In the genomic region with DNA sequence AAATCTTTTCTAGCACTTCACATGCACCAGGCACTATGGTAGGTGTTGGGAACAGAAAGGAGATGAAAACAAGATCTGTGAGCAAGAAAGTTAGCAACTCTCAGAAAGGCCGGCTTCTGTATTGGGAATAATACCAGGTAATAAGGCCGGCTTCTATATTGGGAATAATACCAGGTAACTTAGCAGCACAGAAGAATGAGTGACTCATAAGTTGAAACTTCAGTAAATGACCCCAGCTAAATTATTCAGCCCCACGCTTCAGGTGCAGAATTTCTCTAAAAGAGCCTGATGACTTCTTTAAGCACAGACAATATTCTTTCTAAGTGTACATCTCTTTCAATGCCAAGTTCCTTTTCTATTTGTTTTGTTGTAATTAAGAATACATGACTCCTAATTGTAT, we compare ENCODE assay signal across 31 cellular contexts.
"Had no signal": no experiment of that assay in that cellular context is flagged by ENCODE, and none has a peak within 500 bp of the region (broad histone marks: within the 10 kb centered on the region; RNA-seq: fewer than 3 reads in every experiment).

No MANE protein-coding gene starts in this region.

- H3K27ac ChIP-seq: adrenal gland, ascending aorta, breast epithelium, cardiac muscle cell, colonic mucosa, epithelial cell of prostate, esophagus squamous epithelium, gastroesophageal sphincter had no signal

- FAIRE-seq: endometrium, endothelial cell of umbilical vein had no signal

- H3K4me1 ChIP-seq: adrenal gland, ascending aorta, breast epithelium, colonic mucosa, esophagus squamous epithelium, gastroesophageal sphincter had no signal

- H3K27me3 ChIP-seq: adrenal gland, ascending aorta, breast epithelium, cardiac muscle cell, colonic mucosa, esophagus squamous epithelium had no signal

- H3K4me3 ChIP-seq: adrenal gland, ascending aorta, breast epithelium, cardiac muscle cell, colonic mucosa, esophagus squamous epithelium, gastroesophageal sphincter had no signal

- ATAC-seq: activated CD4-positive, alpha-beta T cell treated with anti-CD3 and anti-CD28 coated beads for 36 hours; activated CD8-positive, alpha-beta memory T cell treated with anti-CD3 and anti-CD28 coated beads, Interleukin-2, amount 10 ng/mL, durations not matched to agents 7 days and 5 days; activated CD8-positive, alpha-beta T cell treated with anti-CD3 and anti-CD28 coated beads, Interleukin-2, amount 10 ng/mL, durations not matched to agents 7 days and 5 days; activated naive CD8-positive, alpha-beta T cell treated with anti-CD3 and anti-CD28 coated beads, Interleukin-2, amount 50 U/mL, for 24 hours; gastroesophageal sphincter; T-helper 17 cell had no signal

- H3K9me3 ChIP-seq: adrenal gland, ascending aorta, breast epithelium, colonic mucosa, esophagus squamous epithelium, gastroesophageal sphincter had no signal

- DNase-seq: activated CD4-positive, alpha-beta memory T cell treated with anti-CD3 and anti-CD28 coated beads for 36 hours; activated CD4-positive, alpha-beta T cell treated with anti-CD3 and anti-CD28 coated beads for 36 hours; activated CD4-positive, alpha-beta T cell treated with anti-CD3 and anti-CD28 coated beads, Interleukin-2, amount 10 ng/mL, durations not matched to agents 24 days and 14 days; activated CD4-positive, CD25-positive, alpha-beta regulatory T cell; activated CD4-positive, CD25-positive, alpha-beta regulatory T cell treated with anti-CD3 and anti-CD28 coated beads, Interleukin-2, amount 50 U/mL, for 72 hours; activated CD8-positive, alpha-beta memory T cell treated with anti-CD3 and anti-CD28 coated beads, Interleukin-2, amount 10 ng/mL, durations not matched to agents 7 days and 5 days; activated CD8-positive, alpha-beta memory T cell treated with anti-CD3 and anti-CD28 coated beads, Interleukin-2, amount 50 U/mL, for 4 hours; activated CD8-positive, alpha-beta T cell treated with anti-CD3 and anti-CD28 coated beads, Interleukin-2, amount 10 ng/mL, durations not matched to agents 7 days and 5 days; activated effector memory CD4-positive, alpha-beta T cell treated with anti-CD3 and anti-CD28 coated beads, Interleukin-2, amount 50 U/mL, for 16 hours; activated naive CD4-positive, alpha-beta T cell treated with anti-CD3 and anti-CD28 coated beads for 36 hours; activated naive CD8-positive, alpha-beta T cell treated with anti-CD3 and anti-CD28 coated beads for 36 hours; activated naive CD8-positive, alpha-beta T cell treated with anti-CD3 and anti-CD28 coated beads, Interleukin-2, amount 50 U/mL, for 24 hours; activated T-cell treated with anti-CD3 and anti-CD28 coated beads, Interleukin-2, amount 50 U/mL, for 1 hour; activated T-cell treated with anti-CD3 and anti-CD28 coated beads, Interleukin-2, amount 50 U/mL, for 48 hours; adrenal gland; amygdala; central memory CD4-positive, alpha-beta T cell; cerebellar nuclear complex; colonic mucosa; effector CD8-positive, alpha-beta T cell; esophagus squamous epithelium; foreskin melanocyte; T-helper 1 cell; T-helper 17 cell had no signal

- H3K36me3 ChIP-seq: adrenal gland, ascending aorta, breast epithelium, cardiac muscle cell, colonic mucosa, esophagus squamous epithelium, gastroesophageal sphincter had no signal
